In genomic region chr20:63829598-63829942, GRCh38 we compare ENCODE assay signal across 9 cellular contexts. TPM values are rescaled to one million over a fixed set of nuclear protein-coding genes. Genes with fewer than 3 reads are reported as not detected.
DNase-seq lines count a peak whose midpoint lies in the region; ATAC-seq, FAIRE-seq and TF ChIP-seq lines count a peak whose summit lies in the region.
"Had no signal": no experiment of that assay in that cellular context is flagged by ENCODE, and none has a peak within 500 bp of the region (broad histone marks: within the 10 kb centered on the region; RNA-seq: fewer than 3 reads in every experiment).

No MANE protein-coding gene starts in this region.

- H3K27me3 Mint-ChIP-seq in glutamatergic neuron (ENCODE audit: unreplicated experiment), result peaks cover 13% of the 10 kb centered on the region

- H3K36me3 ChIP-seq in WERI-Rb-1, result no peaks in the 10 kb centered on the region

- no peak for ATAC-seq in GM19035 (IDR thresholded peaks at IDR 0.05; ENCODE audit: unreplicated experiment)
- ATAC-seq in HG03175 (IDR thresholded peaks at IDR 0.05; ENCODE audit: unreplicated experiment), result no peak

- H3K4me3 Mint-ChIP-seq in glutamatergic neuron (ENCODE audit: unreplicated experiment), result peak overlapping the region; percentile 98

- DNase-seq in H54 (ENCODE audit: insufficient read length, low spot score), result peak; percentile 52
- no peak for DNase-seq in WERI-Rb-1
- DNase-seq in glutamatergic neuron, result no peak
- DNase-seq in retinal pigment epithelial cell (ENCODE audit: low read depth), result no peak
- no peak for DNase-seq in NCI-H1105 treated with DMSO at 0.1 percent for 48 hours (lab: John Stamatoyannopoulos, UW)
- no peak for DNase-seq in activated CD4-positive, alpha-beta T cell treated with anti-CD3 and anti-CD28 coated beads, Interleukin-2, amount 50 U/mL, for 4 hours
- DNase-seq: NCI-H1694 treated with DMSO at 0.1 percent for 48 hours had no signal

- H3K27me3 ChIP-seq in WERI-Rb-1 (ENCODE audit: insufficient read depth, low read depth, severe bottlenecking), result no peaks in the 10 kb centered on the region

- no peaks in the 10 kb centered on the region for H3K9me3 ChIP-seq in WERI-Rb-1 (ENCODE audit: severe bottlenecking)

- H3K36me3 Mint-ChIP-seq in glutamatergic neuron (ENCODE audit: unreplicated experiment), result no peaks in the 10 kb centered on the region

- peak overlapping the region; percentile 58 for H3K4me3 ChIP-seq in WERI-Rb-1 (ENCODE audit: low read depth, low read length)
- H3K4me3 ChIP-seq in retinal pigment epithelial cell (ENCODE audit: low read length), result peak overlapping the region; percentile 43

- peak overlapping the region; percentile 92 for H3K27ac Mint-ChIP-seq in glutamatergic neuron (ENCODE audit: unreplicated experiment)

- H3K4me1 Mint-ChIP-seq in glutamatergic neuron (ENCODE audit: low read depth, unreplicated experiment), result peaks cover 32% of the 10 kb centered on the region

- no peak overlapping the region for H3K27ac ChIP-seq in WERI-Rb-1

- TF ChIP-seq CTCF in WERI-Rb-1 (IDR thresholded peaks at IDR 0.05; ENCODE audit: low read depth, low read length) (no peak), glutamatergic neuron (IDR thresholded peaks at IDR 0.05; ENCODE audit: partially characterized antibody, unreplicated experiment) (no peak), retinal pigment epithelial cell (conservative IDR thresholded peaks at IDR 0.05; ENCODE audit: low read depth, low read length) (no peak)

- TF ChIP-seq POLR2A in H54 (IDR thresholded peaks at IDR 0.05; ENCODE audit: low read depth, low read length), result no peak

- FAIRE-seq in H54 (lab: Jason Lieb, UNC), result no peak

- H3K9me3 Mint-ChIP-seq in glutamatergic neuron (ENCODE audit: unreplicated experiment), result peaks cover 24% of the 10 kb centered on the region

RNA-seq across cellular contexts. Expression of gene ZBTB46, which starts 1.5 kb away (rescaled TPM):
- 94.4 TPM for total RNA-seq in glutamatergic neuron (ENCODE audit: unreplicated experiment)

RNA-seq across cellular contexts. Expression of gene ABHD16B, which starts 31.7 kb away (rescaled TPM):
- total RNA-seq in glutamatergic neuron (ENCODE audit: unreplicated experiment), result not detected

RNA-seq across cellular contexts. Expression of gene TPD52L2, which starts 35.5 kb away (rescaled TPM):
- total RNA-seq in glutamatergic neuron (ENCODE audit: unreplicated experiment), result 109 TPM
